ENCODE assay signal across 8 cellular contexts in the genomic region with DNA sequence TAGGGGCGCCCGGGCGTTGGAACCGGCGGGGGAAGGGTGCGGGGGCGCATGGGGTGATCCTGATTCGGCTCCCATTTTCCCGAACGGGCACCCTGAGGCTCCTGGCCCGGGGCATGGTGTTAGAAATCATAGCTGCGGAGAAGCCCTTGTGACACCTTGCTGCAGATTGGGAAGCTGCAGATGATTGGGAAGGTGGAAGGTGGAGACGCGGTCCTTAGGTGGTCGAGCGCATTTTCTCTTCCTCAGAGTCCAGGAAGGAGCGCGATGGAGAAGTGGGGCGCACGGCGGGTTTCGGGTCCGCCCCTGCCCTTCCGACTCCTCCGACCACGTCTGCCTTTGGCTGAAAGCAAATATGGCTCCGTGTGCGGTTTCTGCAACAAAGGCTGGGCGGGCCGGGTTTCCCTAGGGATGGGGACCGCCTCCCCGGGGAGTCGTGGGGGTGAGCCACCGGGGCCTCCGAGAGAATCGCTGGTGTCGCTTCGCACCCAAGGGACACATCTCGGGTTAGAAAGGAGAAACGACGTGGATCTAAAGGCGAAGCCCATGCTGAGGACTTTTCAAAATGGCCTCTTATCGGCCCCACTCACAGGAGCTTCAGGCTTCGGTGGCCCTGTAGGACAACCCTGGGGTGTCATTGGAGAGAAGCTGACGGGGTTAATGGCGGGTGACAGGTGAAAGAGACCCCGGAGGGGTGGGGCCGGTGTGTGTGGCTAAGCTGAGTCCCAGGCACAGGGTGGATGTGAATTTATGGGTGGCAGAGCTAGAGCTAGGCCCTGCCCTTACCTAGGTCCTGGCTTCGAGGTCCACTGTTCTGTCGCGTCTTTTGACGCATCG. TPM values are rescaled to one million over a fixed set of nuclear protein-coding genes. Genes with fewer than 3 reads are reported as not detected.
DNase-seq lines count a peak whose midpoint lies in the region; ATAC-seq, FAIRE-seq and TF ChIP-seq lines count a peak whose summit lies in the region.

No MANE protein-coding gene starts in this region.

- TF ChIP-seq POLR2A in HepG2 (IDR thresholded peaks at IDR 0.05; ENCODE audit: insufficient read depth in 1 of 2, low read depth in 2 of 2, low read length in 2 of 2): peak in 1 of 2 experiments; percentile 9

- peak; percentile 36 to 56 (median 44) for DNase-seq in CD4-positive, alpha-beta memory T cell
- DNase-seq in LHCN-M2 (ENCODE audit: low read depth) (peak; percentile 33), T1000 (lab: John Stamatoyannopoulos, UW) (peak; percentile 33), HepG2 (ENCODE audit: low spot score) (peak; percentile 53), EL (no peak)
- peak; percentile 34 for DNase-seq in central memory CD4-positive, alpha-beta T cell
- DNase-seq in stimulated activated CD4-positive, alpha-beta T cell treated with anti-CD3 and anti-CD28 coated beads, Interleukin-4, amount 100 ng/mL, for 24 hours: peak; percentile 36

- POLR2A ChIA-PET in CD4-positive, alpha-beta memory T cell (lab: Charles Lee; ENCODE audit: partially characterized antibody): interaction anchor here (0.6 to 11.4 kb wide), 43 partner anchors 10 to 1055 kb away, joined by 3 to 352 read pairs (median 4); a partner anchor contains a TSS
- POLR2A ChIA-PET in HepG2 (lab: Yijun Ruan, JAX): interaction anchor here (0.6 to 9.7 kb wide), 37 partner anchors 9 to 623 kb away, joined by 3 to 323 read pairs (median 7); a partner anchor contains a TSS

- peaks cover 0 to 3% (median 0%) of the 10 kb centered on the region in 8 donors for H3K9me3 Mint-ChIP-seq in CD4-positive, alpha-beta memory T cell

- no peak for TF ChIP-seq RAD21 in HepG2 (CRISPR knock-in tag; IDR thresholded peaks at IDR 0.05)

- peaks cover 40% of the 10 kb centered on the region for H4K20me1 ChIP-seq in HepG2 (ENCODE audit: insufficient read depth, low read length)

- peaks cover 38 to 77% (median 47%) of the 10 kb centered on the region in 4 donors for H3K4me1 Mint-ChIP-seq in CD4-positive, alpha-beta memory T cell

- H2AFZ ChIP-seq in HepG2 (ENCODE audit: low read length): no peak overlapping the region

- WGBS in HepG2 (ENCODE audit: low lambda C conversion rate): under 1% methylated on average over 24 of the region's 53 CpGs

- in situ Hi-C loops in HepG2 (cut with HindIII; ENCODE audit: extremely low pct_ligation_motif_present, low pct_unique_long_range_greater_than_20kb): loop anchor here (5.0 kb wide), 1 partner anchor 34 kb away; no protein-coding TSS in a partner anchor

- peaks cover 43% of the 10 kb centered on the region for H3K79me2 ChIP-seq in HepG2 (ENCODE audit: insufficient read depth, low read length)

- ATAC-seq in GM21447 (IDR thresholded peaks at IDR 0.05; ENCODE audit: unreplicated experiment): peak; percentile 31
- peak; percentile 0; the same call in 2 of the 3 replicates for ATAC-seq in HepG2

- H3K9me3 ChIP-seq in CD4-positive, alpha-beta memory T cell (ENCODE audit: control insufficient read depth in 1 of 2, low read length in 2 of 2): no peaks in the 10 kb centered on the region
- no peaks in the 10 kb centered on the region for H3K9me3 ChIP-seq in HepG2 (ENCODE audit: low read length)

- peak overlapping the region; percentile 92 to 96 (median 94) for H3K4me3 Mint-ChIP-seq in CD4-positive, alpha-beta memory T cell

- H3K27me3 ChIP-seq in CD4-positive, alpha-beta memory T cell (ENCODE audit: insufficient read depth, low read length): no peaks in the 10 kb centered on the region
- H3K27me3 ChIP-seq in HepG2 (ENCODE audit: control insufficient read depth in 1 of 2, insufficient read depth in 2 of 2, low read length in 2 of 2): no peaks in the 10 kb centered on the region; a peak in 1 of 5 replicates

- H3K36me3 ChIP-seq in CD4-positive, alpha-beta memory T cell (ENCODE audit: insufficient read depth, low read length): peaks cover 20% of the 10 kb centered on the region
- peaks cover 5 to 23% of the 10 kb centered on the region in 2 experiments; a peak in 4 of 5 replicates for H3K36me3 ChIP-seq in HepG2 (replicated peaks in 1 of 2; ENCODE audit: control insufficient read depth in 1 of 2, insufficient read depth in 2 of 2, low read length in 2 of 2)

- intact Hi-C loops in CD4-positive, alpha-beta memory T cell (cut with micrococcal nuclease): loop anchor here (1.0 to 5.0 kb wide), 3 partner anchors 57 to 176 kb away; a partner anchor contains a TSS
- intact Hi-C loops in HepG2 (cut with micrococcal nuclease; ENCODE audit: unreplicated experiment): no loop called here

- H3K27ac Mint-ChIP-seq in CD4-positive, alpha-beta memory T cell: peak overlapping the region; percentile 90 to 98 (median 97)

- peak overlapping the region; percentile 87 for H3K4me2 ChIP-seq in HepG2 (ENCODE audit: low read depth, low read length)

- peaks cover 43% of the 10 kb centered on the region for H3K4me1 ChIP-seq in CD4-positive, alpha-beta memory T cell (ENCODE audit: insufficient read depth, low read length)
- H3K4me1 ChIP-seq in HepG2 (ENCODE audit: insufficient read depth, low read length): peaks cover 71% of the 10 kb centered on the region

- FAIRE-seq in HepG2 (lab: Jason Lieb, UNC): no peak

- TSS peak; percentile 61 for BruUV-seq in HepG2 (replicated peaks; lab: Mats Ljungman, UMichigan)

- TF ChIP-seq CTCF in HepG2 (CRISPR knock-in tag; IDR thresholded peaks at IDR 0.05): 0 out of 2 replicates have a peak, but pooled peaks have one; percentile 8

- peak overlapping the region; percentile 89 for H3K27ac ChIP-seq in CD4-positive, alpha-beta memory T cell (ENCODE audit: low read depth, low read length)
- peak overlapping the region; percentile 99 for H3K27ac ChIP-seq in HepG2 (ENCODE audit: extremely low read length, insufficient read depth, low read length)

- no peaks in the 10 kb centered on the region for H3K27me3 Mint-ChIP-seq in CD4-positive, alpha-beta memory T cell

- peak overlapping the region; percentile 68 to 100 for H3K4me3 ChIP-seq in CD4-positive, alpha-beta memory T cell (ENCODE audit: low read length in 2 of 2)
- peak overlapping the region; percentile 92 to 96 (median 94) for H3K4me3 ChIP-seq in HepG2 (replicated peaks in 1 of 3; ENCODE audit: insufficient read depth in 1 of 3, low read depth in 2 of 3, low read length in 3 of 3)

- CTCF ChIA-PET in CD4-positive, alpha-beta memory T cell (lab: Charles Lee; ENCODE audit: partially characterized antibody): interaction anchor here (0.8 to 14.1 kb wide), 10 partner anchors 20 to 171 kb away, joined by 3 to 90 read pairs (median 5); no protein-coding TSS in a partner anchor
- CTCF ChIA-PET in HepG2 (lab: Yijun Ruan, JAX; ENCODE audit: low intra/inter-chr PET ratio, low total read pairs): no interaction called here

- H3K36me3 Mint-ChIP-seq in CD4-positive, alpha-beta memory T cell: peaks cover 29 to 47% of the 10 kb centered on the region in 2 donors

- no peak for TF ChIP-seq EP300 in HepG2 (IDR thresholded peaks at IDR 0.05; ENCODE audit: low read depth in 2 of 2, low read length in 2 of 2)
- TF ChIP-seq EP300 in HepG2 (CRISPR knock-in tag; IDR thresholded peaks at IDR 0.05; ENCODE audit: borderline replicate concordance): no peak

- H3K9ac ChIP-seq in HepG2 (ENCODE audit: insufficient read depth, low read depth, low read length): peak overlapping the region; percentile 99

RNA-seq across cellular contexts. Expression of a gene that starts 0.7 kb away (rescaled TPM):
- total RNA-seq in CD4-positive, alpha-beta memory T cell: 100 to 1,000 TPM; 695 to 763 TPM
- polyA plus RNA-seq in CD4-positive, alpha-beta memory T cell: 1,000 to 10,000 TPM; 3,123 to 3,378 TPM
- total RNA-seq in LHCN-M2 (2014; rRNA removed) (718 and 1,060 TPM in 2 replicates), HepG2 (2016; rRNA removed; fragmentation: Illumina TruSeq; extraction: Trizol) (544 and 607 TPM in 2 replicates)
- 13,028 TPM for polyA plus RNA-seq in LHCN-M2 (2012)
- total RNA-seq in HepG2 (2016; cell fraction: cytosol; rRNA removed; fragmentation: Illumina TruSeq; extraction: Trizol; ENCODE audit: low read depth): 3,105 and 3,667 TPM in 2 replicates
- total RNA-seq in HepG2 (2016; cell fraction: insoluble cytoplasmic fraction; rRNA removed; fragmentation: Illumina TruSeq; extraction: Trizol): 481 and 554 TPM in 2 replicates
- total RNA-seq in HepG2 (2016; cell fraction: membrane; rRNA removed; fragmentation: Illumina TruSeq; extraction: Trizol): 4,411 and 4,459 TPM in 2 replicates
- 460 and 546 TPM in 2 replicates for total RNA-seq in HepG2 (2016; cell fraction: nucleus; rRNA removed; fragmentation: Illumina TruSeq; extraction: Trizol)
- polyA plus RNA-seq in HepG2 (2011; rRNA removed): 760 and 802 TPM in 2 replicates
- polyA plus RNA-seq in HepG2 (2011; cell fraction: cytosol; rRNA removed): 904 and 962 TPM in 2 replicates
- polyA plus RNA-seq in HepG2 (2011; cell fraction: nucleus; rRNA removed): 547 and 633 TPM in 2 replicates
- 4,160 and 4,286 TPM in 2 replicates for polyA plus RNA-seq in HepG2 (2012)
- polyA plus RNA-seq in HepG2 (2016; cell fraction: cytosol; fragmentation: Illumina TruSeq; extraction: Trizol; ENCODE audit: low read depth): 74,852 and 83,301 TPM in 2 replicates
- 2,697 and 2,813 TPM in 2 replicates for polyA plus RNA-seq in HepG2 (2016; cell fraction: insoluble cytoplasmic fraction; fragmentation: Illumina TruSeq; extraction: Trizol; ENCODE audit: low read depth)
- polyA plus RNA-seq in HepG2 (2016; cell fraction: membrane; fragmentation: Illumina TruSeq; extraction: Trizol; ENCODE audit: low read depth): 37,583 and 39,786 TPM in 2 replicates
- 2,546 and 3,012 TPM in 2 replicates for polyA plus RNA-seq in HepG2 (2016; cell fraction: nucleus; fragmentation: Illumina TruSeq; extraction: Trizol; ENCODE audit: insufficient read depth, low read depth)
- 361 and 877 TPM in 2 replicates for polyA minus RNA-seq in HepG2 (2011; rRNA and poly(A)+ RNA removed; ENCODE audit: low replicate concordance)
- polyA minus RNA-seq in HepG2 (2011; cell fraction: cytosol; rRNA and poly(A)+ RNA removed): 693 and 773 TPM in 2 replicates
- polyA minus RNA-seq in HepG2 (2011; cell fraction: nucleus; rRNA and poly(A)+ RNA removed): 191 and 263 TPM in 2 replicates

RNA-seq across cellular contexts. Expression of a gene that starts 18.0 kb away (rescaled TPM):
- total RNA-seq in CD4-positive, alpha-beta memory T cell: under 1 TPM; 0.26 to 0.50 TPM
- 1 to 10 TPM; 1.3 TPM for polyA plus RNA-seq in CD4-positive, alpha-beta memory T cell
- total RNA-seq in LHCN-M2 (2014; rRNA removed) (3.5 and 7.1 TPM in 2 replicates), HepG2 (2016; rRNA removed; fragmentation: Illumina TruSeq; extraction: Trizol) (0.09 TPM in 1 of 2 replicates, not detected in the other)
- 3.2 TPM for polyA plus RNA-seq in LHCN-M2 (2012)
- 0.09 and 0.10 TPM in 2 replicates for total RNA-seq in HepG2 (2016; cell fraction: cytosol; rRNA removed; fragmentation: Illumina TruSeq; extraction: Trizol; ENCODE audit: low read depth)
- total RNA-seq in HepG2 (2016; cell fraction: insoluble cytoplasmic fraction; rRNA removed; fragmentation: Illumina TruSeq; extraction: Trizol): 0.09 TPM in 1 of 2 replicates, not detected in the other
- 0.06 and 0.07 TPM in 2 replicates for total RNA-seq in HepG2 (2016; cell fraction: membrane; rRNA removed; fragmentation: Illumina TruSeq; extraction: Trizol)
- total RNA-seq in HepG2 (2016; cell fraction: nucleus; rRNA removed; fragmentation: Illumina TruSeq; extraction: Trizol): 0.13 and 0.16 TPM in 2 replicates
- polyA plus RNA-seq in HepG2 (2011; rRNA removed): 0.65 and 2.3 TPM in 2 replicates
- polyA plus RNA-seq in HepG2 (2011; cell fraction: cytosol; rRNA removed): 0.24 and 0.96 TPM in 2 replicates
- polyA plus RNA-seq in HepG2 (2011; cell fraction: nucleus; rRNA removed): 2.9 and 8.0 TPM in 2 replicates
- 1.1 and 1.9 TPM in 2 replicates for polyA plus RNA-seq in HepG2 (2012)
- polyA plus RNA-seq in HepG2 (2016; cell fraction: cytosol; fragmentation: Illumina TruSeq; extraction: Trizol; ENCODE audit: low read depth): 1.3 and 1.4 TPM in 2 replicates
- polyA plus RNA-seq in HepG2 (2016; cell fraction: insoluble cytoplasmic fraction; fragmentation: Illumina TruSeq; extraction: Trizol; ENCODE audit: low read depth): 0.07 TPM in 1 of 2 replicates, not detected in the other
- 0.37 and 0.43 TPM in 2 replicates for polyA plus RNA-seq in HepG2 (2016; cell fraction: membrane; fragmentation: Illumina TruSeq; extraction: Trizol; ENCODE audit: low read depth)
- polyA plus RNA-seq in HepG2 (2016; cell fraction: nucleus; fragmentation: Illumina TruSeq; extraction: Trizol; ENCODE audit: insufficient read depth, low read depth): not detected in 2 replicates
- 0.28 and 1.6 TPM in 2 replicates for polyA minus RNA-seq in HepG2 (2011; rRNA and poly(A)+ RNA removed; ENCODE audit: low replicate concordance)
- polyA minus RNA-seq in HepG2 (2011; cell fraction: cytosol; rRNA and poly(A)+ RNA removed): 0.44 and 0.79 TPM in 2 replicates
- 1.7 and 6.0 TPM in 2 replicates for polyA minus RNA-seq in HepG2 (2011; cell fraction: nucleus; rRNA and poly(A)+ RNA removed)

RNA-seq across cellular contexts. Expression of a gene that starts 50.8 kb away (rescaled TPM):
- under 1 TPM; 0.44 to 0.53 TPM for total RNA-seq in CD4-positive, alpha-beta memory T cell
- polyA plus RNA-seq in CD4-positive, alpha-beta memory T cell: not detected
- total RNA-seq in LHCN-M2 (2014; rRNA removed) (2.4 and 4.8 TPM in 2 replicates), HepG2 (2016; rRNA removed; fragmentation: Illumina TruSeq; extraction: Trizol) (1.2 and 1.3 TPM in 2 replicates)
- 6.4 TPM for polyA plus RNA-seq in LHCN-M2 (2012)
- 0.61 and 2.5 TPM in 2 replicates for total RNA-seq in HepG2 (2016; cell fraction: cytosol; rRNA removed; fragmentation: Illumina TruSeq; extraction: Trizol; ENCODE audit: low read depth)
- total RNA-seq in HepG2 (2016; cell fraction: insoluble cytoplasmic fraction; rRNA removed; fragmentation: Illumina TruSeq; extraction: Trizol): 1.2 and 1.4 TPM in 2 replicates
- 1.2 and 1.4 TPM in 2 replicates for total RNA-seq in HepG2 (2016; cell fraction: membrane; rRNA removed; fragmentation: Illumina TruSeq; extraction: Trizol)
- 0.72 and 0.84 TPM in 2 replicates for total RNA-seq in HepG2 (2016; cell fraction: nucleus; rRNA removed; fragmentation: Illumina TruSeq; extraction: Trizol)
- polyA plus RNA-seq in HepG2 (2011; rRNA removed): 2.0 and 2.2 TPM in 2 replicates
- polyA plus RNA-seq in HepG2 (2011; cell fraction: cytosol; rRNA removed): 1.3 and 3.0 TPM in 2 replicates
- polyA plus RNA-seq in HepG2 (2011; cell fraction: nucleus; rRNA removed): 2.5 and 3.7 TPM in 2 replicates
- polyA plus RNA-seq in HepG2 (2012): 1.4 and 2.3 TPM in 2 replicates
- polyA plus RNA-seq in HepG2 (2016; cell fraction: cytosol; fragmentation: Illumina TruSeq; extraction: Trizol; ENCODE audit: low read depth): 1.5 and 1.7 TPM in 2 replicates
- polyA plus RNA-seq in HepG2 (2016; cell fraction: insoluble cytoplasmic fraction; fragmentation: Illumina TruSeq; extraction: Trizol; ENCODE audit: low read depth): 1.9 and 2.5 TPM in 2 replicates
- 1.9 and 2.3 TPM in 2 replicates for polyA plus RNA-seq in HepG2 (2016; cell fraction: membrane; fragmentation: Illumina TruSeq; extraction: Trizol; ENCODE audit: low read depth)
- 2.9 and 6.6 TPM in 2 replicates for polyA plus RNA-seq in HepG2 (2016; cell fraction: nucleus; fragmentation: Illumina TruSeq; extraction: Trizol; ENCODE audit: insufficient read depth, low read depth)
- 2.6 and 7.7 TPM in 2 replicates for polyA minus RNA-seq in HepG2 (2011; rRNA and poly(A)+ RNA removed; ENCODE audit: low replicate concordance)
- 2.8 and 11.9 TPM in 2 replicates for polyA minus RNA-seq in HepG2 (2011; cell fraction: cytosol; rRNA and poly(A)+ RNA removed)
- polyA minus RNA-seq in HepG2 (2011; cell fraction: nucleus; rRNA and poly(A)+ RNA removed): 1.1 and 1.3 TPM in 2 replicates
